ENCODE assay signal across 8 cellular contexts in the genomic region with DNA sequence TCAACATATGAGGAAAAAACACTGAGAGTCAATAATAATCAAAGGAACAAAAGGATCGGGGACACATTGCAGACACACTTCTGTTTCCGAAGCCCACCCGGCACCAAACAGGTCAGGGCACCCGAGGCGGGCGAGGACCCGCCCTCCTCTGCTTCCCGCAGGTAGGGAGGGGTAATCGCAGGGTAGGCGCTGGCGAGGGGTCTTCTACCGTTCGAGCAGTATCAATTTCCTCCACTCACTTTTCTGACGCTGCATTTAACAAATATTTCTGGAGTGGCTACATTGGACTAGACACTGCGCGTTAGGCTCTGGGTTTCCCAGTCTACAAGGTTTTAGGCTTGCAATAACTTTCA.
DNase-seq lines count a peak whose midpoint lies in the region; ATAC-seq, FAIRE-seq and TF ChIP-seq lines count a peak whose summit lies in the region.

No MANE protein-coding gene starts in this region.

- H3K9ac ChIP-seq in KMS-11 = peak overlapping the region; percentile 93
- H3K9ac ChIP-seq in mucosa of stomach (ENCODE audit: low read length) = peak overlapping the region; percentile 90

- POLR2A ChIA-PET in AG04449 (lab: Yijun Ruan, JAX) = no interaction called here

- H3K4me3 ChIP-seq in AG04449 (ENCODE audit: low read depth, low read length) (peak overlapping the region; percentile 89), KMS-11 (IDR thresholded peaks at IDR 0.05; ENCODE audit: insufficient read depth, low read depth, low read length) (no peak overlapping the region), mucosa of stomach (ENCODE audit: low read length) (peak overlapping the region; percentile 53)

- H3K79me2 ChIP-seq in KMS-11 (ENCODE audit: insufficient read depth, low read depth) = peaks cover 62% of the 10 kb centered on the region

- H3K27ac ChIP-seq in KMS-11 (peak overlapping the region; percentile 96), caudate nucleus (ENCODE audit: low read depth, low read length) (peak overlapping the region; percentile 69)

- H2AFZ ChIP-seq in KMS-11 (ENCODE audit: low read depth) = peak overlapping the region; percentile 48; the same call in 1 of the 2 replicates

- peaks cover 58% of the 10 kb centered on the region for H3K4me1 ChIP-seq in KMS-11 (ENCODE audit: low read depth, poor library complexity, severe bottlenecking)
- H3K4me1 ChIP-seq in mucosa of stomach (ENCODE audit: control insufficient read depth, insufficient read depth, low read length) = peaks cover 56% of the 10 kb centered on the region

- H3K9me3 ChIP-seq in mucosa of stomach (ENCODE audit: control insufficient read depth, low read length) = no peaks in the 10 kb centered on the region

- TF ChIP-seq CTCF in AG04449 (IDR thresholded peaks at IDR 0.05; ENCODE audit: insufficient read depth, low read length, missing control alignments) (no peak), KMS-11 (conservative IDR thresholded peaks at IDR 0.05; ENCODE audit: low read depth, low read length) (no peak)

- H3K36me3 ChIP-seq in KMS-11 (ENCODE audit: insufficient read depth) = 0 out of 2 replicates have a peak, but pooled peaks cover 8% of the 10 kb centered on the region
- H3K36me3 ChIP-seq in mucosa of stomach (ENCODE audit: control insufficient read depth, insufficient read depth, low read length) = no peaks in the 10 kb centered on the region

- H4K20me1 ChIP-seq in KMS-11 (ENCODE audit: insufficient read depth) = peaks cover 46% of the 10 kb centered on the region

- FAIRE-seq in urothelium cell line (lab: Jason Lieb, UNC) = no peak

- H3K27me3 ChIP-seq in KMS-11 (ENCODE audit: insufficient read depth, low read depth) (no peaks in the 10 kb centered on the region), mucosa of stomach (ENCODE audit: control insufficient read depth, insufficient read depth, low read length) (no peaks in the 10 kb centered on the region)

- no peak for ATAC-seq in GM18858 (IDR thresholded peaks at IDR 0.05; ENCODE audit: unreplicated experiment)

- CTCF ChIA-PET in AG04449 (lab: Yijun Ruan, JAX) = no interaction called here

- peak overlapping the region; percentile 96 for H3K4me2 ChIP-seq in KMS-11

- DNase-seq in AG04449 (ENCODE audit: low read depth, low spot score) = no peak
- DNase-seq in caudate nucleus (lab: John Stamatoyannopoulos, UW) = peak in 2 of 61 donors; percentile 26 to 47
- no peak for DNase-seq in activated gamma-delta T cell treated with Interleukin-2 at 50 U/mL for 16 hours
- DNase-seq in pons (ENCODE audit: low spot score) = no peak
- DNase-seq in urothelium cell line (ENCODE audit: low spot score) = no peak
